In genomic region chrX:152641996-152642395, GRCh38 we compare ENCODE assay signal across 9 cellular contexts. TPM values are rescaled to one million over a fixed set of nuclear protein-coding genes. Genes with fewer than 3 reads are reported as not detected.
A peak's percentile ranks its signal among the peaks of the same experiment; 100 is the strongest.
DNase-seq lines count a peak whose midpoint lies in the region; ATAC-seq, FAIRE-seq and TF ChIP-seq lines count a peak whose summit lies in the region.
"Had no signal": no experiment of that assay in that cellular context is flagged by ENCODE, and none has a peak within 500 bp of the region (broad histone marks: within the 10 kb centered on the region; RNA-seq: fewer than 3 reads in every experiment).

No MANE protein-coding gene starts in this region.

- no peak for TF ChIP-seq POLR2A in right lobe of liver (IDR thresholded peaks at IDR 0.05)

- peak; percentile 69 for ATAC-seq in HG02798 (IDR thresholded peaks at IDR 0.05; ENCODE audit: poor library complexity, unreplicated experiment)
- peak; percentile 31 to 77 (median 52) for ATAC-seq in right lobe of liver
- no peak for ATAC-seq in sciatic nerve
- no peak for ATAC-seq in upper lobe of right lung

- H3K9me3 ChIP-seq in WERI-Rb-1 (ENCODE audit: severe bottlenecking), result no peaks in the 10 kb centered on the region
- H3K9me3 ChIP-seq in right lobe of liver, result no peaks in the 10 kb centered on the region
- H3K9me3 ChIP-seq in upper lobe of right lung, result no peaks in the 10 kb centered on the region
- no peaks in the 10 kb centered on the region for H3K9me3 ChIP-seq in kidney (ENCODE audit: control insufficient read depth in 1 of 2, low read length in 2 of 2)

- H3K9ac ChIP-seq in kidney (ENCODE audit: low read length in 2 of 2), result no peak overlapping the region

- 31% methylated on average over 3 of the region's 6 CpGs for WGBS in right lobe of liver (ENCODE audit: insufficient coverage, low coverage, low lambda C conversion rate, missing lambda C conversion rate)

- peak overlapping the region; percentile 84 for H3K27ac ChIP-seq in WERI-Rb-1
- no peak overlapping the region for H3K27ac ChIP-seq in right lobe of liver
- no peak overlapping the region for H3K27ac ChIP-seq in upper lobe of right lung
- H3K27ac ChIP-seq in kidney (ENCODE audit: low read depth in 2 of 2, low read length in 2 of 2), result no peak overlapping the region

- peaks cover 9% of the 10 kb centered on the region for H3K27me3 ChIP-seq in WERI-Rb-1 (ENCODE audit: insufficient read depth, low read depth, severe bottlenecking)
- peaks cover 0 to 24% of the 10 kb centered on the region in 2 donors for H3K27me3 ChIP-seq in right lobe of liver
- peaks cover 16% of the 10 kb centered on the region for H3K27me3 ChIP-seq in upper lobe of right lung

- intact Hi-C loops in right lobe of liver (cut with DNase I), result no loop called here
- intact Hi-C loops in sciatic nerve (cut with DNase I), result loop anchor here (10.0 kb wide), 1 partner anchor 183 kb away; no protein-coding TSS in a partner anchor
- intact Hi-C loops in upper lobe of right lung (cut with DNase I), result no loop called here
- intact Hi-C loops in kidney (cut with DNase I), result no loop called here

- no peak for FAIRE-seq in kidney (lab: Jason Lieb, UNC)

- DNase-seq in EH (ENCODE audit: low read depth), result peak; percentile 12
- DNase-seq in WERI-Rb-1, result peak; percentile 58
- DNase-seq in right lobe of liver, result no peak
- DNase-seq in amniotic stem cell (lab: John Stamatoyannopoulos, UW), result no peak
- no peak for DNase-seq in sciatic nerve (ENCODE audit: low spot score)
- DNase-seq in upper lobe of right lung, result no peak
- no peak for DNase-seq in kidney

- TF ChIP-seq CTCF in WERI-Rb-1 (IDR thresholded peaks at IDR 0.05; ENCODE audit: low read depth, low read length) (peak; percentile 63), right lobe of liver (IDR thresholded peaks at IDR 0.05) (peak in 2 of 4 donors; percentile 17 to 18), upper lobe of right lung (IDR thresholded peaks at IDR 0.05) (no peak), kidney (IDR thresholded peaks at IDR 0.05; ENCODE audit: borderline replicate concordance, extremely low read depth, insufficient read depth) (no peak)

- H3K4me1 ChIP-seq in right lobe of liver (no peaks in the 10 kb centered on the region), upper lobe of right lung (no peaks in the 10 kb centered on the region), kidney (ENCODE audit: control insufficient read depth in 1 of 2, insufficient read depth in 1 of 2, low read depth in 1 of 2, low read length in 2 of 2) (no peaks in the 10 kb centered on the region)

- H3K4me3 ChIP-seq in WERI-Rb-1 (ENCODE audit: low read depth, low read length), result no peak overlapping the region; the same call in 1 of the 2 replicates
- no peak overlapping the region for H3K4me3 ChIP-seq in right lobe of liver
- H3K4me3 ChIP-seq in upper lobe of right lung, result no peak overlapping the region
- H3K4me3 ChIP-seq in kidney (ENCODE audit: low read length in 2 of 2), result no peak overlapping the region

- peaks cover 29% of the 10 kb centered on the region for H3K36me3 ChIP-seq in WERI-Rb-1
- no peaks in the 10 kb centered on the region for H3K36me3 ChIP-seq in right lobe of liver
- H3K36me3 ChIP-seq in upper lobe of right lung, result no peaks in the 10 kb centered on the region
- no peaks in the 10 kb centered on the region for H3K36me3 ChIP-seq in kidney (ENCODE audit: control insufficient read depth in 1 of 2, insufficient read depth in 2 of 2, low read length in 2 of 2)

RNA-seq across cellular contexts. Expression of gene GABRQ, which starts 4.3 kb away (rescaled TPM):
- total RNA-seq in right lobe of liver (not detected), sciatic nerve (5.3 TPM), upper lobe of right lung (not detected), kidney (0.03 TPM)
- polyA plus RNA-seq in kidney (ENCODE audit: insufficient read depth, low read depth, low replicate concordance), result not detected

RNA-seq across cellular contexts. Expression of gene MAGEA3, which starts 56.6 kb away (rescaled TPM):
- not detected for total RNA-seq in right lobe of liver
- not detected for total RNA-seq in sciatic nerve
- total RNA-seq in upper lobe of right lung, result not detected
- not detected for total RNA-seq in kidney
- not detected for polyA plus RNA-seq in kidney (ENCODE audit: insufficient read depth, low read depth, low replicate concordance)
- total RNA-seq: NCI-H460 had no signal

Comparison
In these comparisons a context has a peak if more than half of its experiments do, and no peak if none do; other contexts are left out.
1. DNase-seq: peak in EH (single experiment) and WERI-Rb-1 (single experiment); none in right lobe of liver (0 of 3), amniotic stem cell (single experiment), sciatic nerve (single experiment), upper lobe of right lung (single experiment) and kidney (single experiment).
2. ATAC-seq: peak in HG02798 (single experiment) and right lobe of liver (4 of 4); none in sciatic nerve (single experiment) and upper lobe of right lung (single experiment).